ENCODE assay signal across 12 cellular contexts in genomic region chr16:57648125-57648524, GRCh38. TPM values are rescaled to one million over a fixed set of nuclear protein-coding genes. Genes with fewer than 3 reads are reported as not detected.
DNase-seq lines count a peak whose midpoint lies in the region; ATAC-seq and TF ChIP-seq lines count a peak whose summit lies in the region.
"Had no signal": no experiment of that assay in that cellular context is flagged by ENCODE, and none has a peak within 500 bp of the region (broad histone marks: within the 10 kb centered on the region; RNA-seq: fewer than 3 reads in every experiment).

No MANE protein-coding gene starts in this region.

- ATAC-seq in HG03175 (IDR thresholded peaks at IDR 0.05; ENCODE audit: unreplicated experiment) (peak; percentile 42), HG03439 (IDR thresholded peaks at IDR 0.05; ENCODE audit: unreplicated experiment) (no peak), HG02870 (IDR thresholded peaks at IDR 0.05; ENCODE audit: unreplicated experiment) (no peak)
- no peak for ATAC-seq in activated naive CD8-positive, alpha-beta T cell treated with anti-CD3 and anti-CD28 coated beads, Interleukin-2, amount 10 ng/mL, durations not matched to agents 7 days and 5 days (ENCODE audit: low read depth)
- ATAC-seq in naive thymus-derived CD4-positive, alpha-beta T cell, result no peak

- H3K4me1 ChIP-seq in naive thymus-derived CD4-positive, alpha-beta T cell (ENCODE audit: control insufficient read depth in 2 of 2, insufficient read depth in 2 of 2, low read length in 2 of 2), result peaks cover 0 to 29% of the 10 kb centered on the region in 2 donors
- peaks cover 10% of the 10 kb centered on the region; the same call in 1 of the 2 replicates for H3K4me1 ChIP-seq in Caco-2
- H3K4me1 ChIP-seq: pancreas had no signal

- H3K4me3 ChIP-seq in naive thymus-derived CD4-positive, alpha-beta T cell (ENCODE audit: low read length), result no peak overlapping the region
- no peak overlapping the region for H3K4me3 ChIP-seq in Caco-2 (ENCODE audit: low read depth, low read length)
- H3K4me3 ChIP-seq: pancreas had no signal

- POLR2A ChIA-PET in activated naive CD8-positive, alpha-beta T cell treated with anti-CD3 and anti-CD28 coated beads, Interleukin-2, amount 10 ng/mL, durations not matched to agents 7 days and 5 days (lab: Charles Lee), result interaction anchor here (0.8 to 5.5 kb wide), 10 partner anchors 10 to 109 kb away, joined by 3 to 48 read pairs (median 8); no protein-coding TSS in a partner anchor
- POLR2A ChIA-PET in naive thymus-derived CD4-positive, alpha-beta T cell (lab: Charles Lee), result no interaction called here
- POLR2A ChIA-PET in Caco-2 (lab: Charles Lee), result interaction anchor here (0.6 kb wide), 1 partner anchor 39 kb away, joined by 3 read pairs; no protein-coding TSS in a partner anchor

- no peaks in the 10 kb centered on the region for H3K36me3 Mint-ChIP-seq in activated naive CD8-positive, alpha-beta T cell treated with anti-CD3 and anti-CD28 coated beads, Interleukin-2, amount 10 ng/mL, durations not matched to agents 7 days and 5 days
- H3K36me3 Mint-ChIP-seq in naive thymus-derived CD4-positive, alpha-beta T cell, result no peaks in the 10 kb centered on the region
- H3K36me3 Mint-ChIP-seq in mesothelial cell of epicardium, result no peaks in the 10 kb centered on the region
- peaks cover 21% of the 10 kb centered on the region for H3K36me3 Mint-ChIP-seq in Caco-2 (ENCODE audit: insufficient read depth, unreplicated experiment)

- H3K9me3 ChIP-seq in naive thymus-derived CD4-positive, alpha-beta T cell (ENCODE audit: control insufficient read depth in 2 of 3, low read length in 3 of 3), result no peaks in the 10 kb centered on the region
- H3K9me3 ChIP-seq in Caco-2, result no peaks in the 10 kb centered on the region
- H3K9me3 ChIP-seq: pancreas, SK-N-SH had no signal

- H3K27ac Mint-ChIP-seq in activated naive CD8-positive, alpha-beta T cell treated with anti-CD3 and anti-CD28 coated beads, Interleukin-2, amount 10 ng/mL, durations not matched to agents 7 days and 5 days, result peak overlapping the region; percentile 87
- H3K27ac Mint-ChIP-seq in naive thymus-derived CD4-positive, alpha-beta T cell, result peak overlapping the region in 5 of 9 donors; percentile 16 to 83 (median 60)
- no peak overlapping the region for H3K27ac Mint-ChIP-seq in mesothelial cell of epicardium
- H3K27ac Mint-ChIP-seq in Caco-2 (ENCODE audit: unreplicated experiment), result no peak overlapping the region

- H3K27me3 Mint-ChIP-seq in activated naive CD8-positive, alpha-beta T cell treated with anti-CD3 and anti-CD28 coated beads, Interleukin-2, amount 10 ng/mL, durations not matched to agents 7 days and 5 days, result no peaks in the 10 kb centered on the region
- H3K27me3 Mint-ChIP-seq in naive thymus-derived CD4-positive, alpha-beta T cell, result no peaks in the 10 kb centered on the region
- H3K27me3 Mint-ChIP-seq in mesothelial cell of epicardium (ENCODE audit: low read depth) (no peaks in the 10 kb centered on the region), Caco-2 (ENCODE audit: insufficient read depth, unreplicated experiment) (no peaks in the 10 kb centered on the region)

- DNase-seq in CD1c-positive myeloid dendritic cell (ENCODE audit: extremely low spot score) (peak; percentile 77), mesothelial cell of epicardium (ENCODE audit: low spot score in 2 of 2, unreplicated experiment in 2 of 2) (no peak), Caco-2 (no peak)
- no peak for DNase-seq in activated naive CD8-positive, alpha-beta T cell treated with anti-CD3 and anti-CD28 coated beads, Interleukin-2, amount 10 ng/mL, durations not matched to agents 7 days and 5 days
- DNase-seq in naive thymus-derived CD4-positive, alpha-beta T cell, result no peak
- DNase-seq: NCI-H2081, pancreas, SK-N-SH had no signal

- intact Hi-C loops in naive thymus-derived CD4-positive, alpha-beta T cell (cut with micrococcal nuclease), result loop anchor here (2.0 kb wide), 1 partner anchor 47 kb away; no protein-coding TSS in a partner anchor
- intact Hi-C loops in Caco-2 (cut with micrococcal nuclease; ENCODE audit: unreplicated experiment), result loop anchor here (5.0 kb wide), 1 partner anchor 89 kb away; the partner anchor contains the start of gene KATNB1

- H3K4me3 Mint-ChIP-seq in activated naive CD8-positive, alpha-beta T cell treated with anti-CD3 and anti-CD28 coated beads, Interleukin-2, amount 10 ng/mL, durations not matched to agents 7 days and 5 days, result peak overlapping the region; percentile 49
- H3K4me3 Mint-ChIP-seq in naive thymus-derived CD4-positive, alpha-beta T cell, result peak overlapping the region in 2 of 10 donors; percentile 39 to 70
- H3K4me3 Mint-ChIP-seq in mesothelial cell of epicardium, result no peak overlapping the region
- no peak overlapping the region for H3K4me3 Mint-ChIP-seq in Caco-2 (ENCODE audit: unreplicated experiment)

- no peaks in the 10 kb centered on the region for H3K36me3 ChIP-seq in naive thymus-derived CD4-positive, alpha-beta T cell (ENCODE audit: control insufficient read depth in 2 of 3, insufficient read depth in 3 of 3, low read length in 3 of 3)
- H3K36me3 ChIP-seq in Caco-2 (ENCODE audit: control insufficient read depth, insufficient read depth, low read length), result peaks cover 18% of the 10 kb centered on the region

- H3K27me3 ChIP-seq in naive thymus-derived CD4-positive, alpha-beta T cell (ENCODE audit: control insufficient read depth in 2 of 2, insufficient read depth in 2 of 2, low read length in 2 of 2), result no peaks in the 10 kb centered on the region
- no peaks in the 10 kb centered on the region for H3K27me3 ChIP-seq in Caco-2 (replicated peaks; ENCODE audit: control insufficient read depth, insufficient read depth, low read length)
- H3K27me3 ChIP-seq: pancreas had no signal

- TF ChIP-seq CTCF in mesothelial cell of epicardium (IDR thresholded peaks at IDR 0.05; ENCODE audit: unreplicated experiment) (no peak), Caco-2 (IDR thresholded peaks at IDR 0.05; ENCODE audit: insufficient read depth in 1 of 2, low read depth in 1 of 2, low read length in 1 of 2, severe bottlenecking in 1 of 2, unreplicated experiment in 1 of 2) (no peak)

- CTCF ChIA-PET in naive thymus-derived CD4-positive, alpha-beta T cell (lab: Charles Lee), result interaction anchor here (0.9 to 5.2 kb wide), 10 partner anchors 8 to 980 kb away, joined by 3 to 53 read pairs (median 4); no protein-coding TSS in a partner anchor
- CTCF ChIA-PET in Caco-2 (lab: Charles Lee), result interaction anchor here (1.0 to 3.6 kb wide), 6 partner anchors 43 to 87 kb away, joined by 3 to 24 read pairs (median 6); partner anchors contain the start of gene KATNB1

- H3K4me1 Mint-ChIP-seq in activated naive CD8-positive, alpha-beta T cell treated with anti-CD3 and anti-CD28 coated beads, Interleukin-2, amount 10 ng/mL, durations not matched to agents 7 days and 5 days, result peaks cover 40% of the 10 kb centered on the region
- H3K4me1 Mint-ChIP-seq in naive thymus-derived CD4-positive, alpha-beta T cell, result peaks cover 6 to 36% (median 15%) of the 10 kb centered on the region in 7 donors
- H3K4me1 Mint-ChIP-seq in mesothelial cell of epicardium (peaks cover 19% of the 10 kb centered on the region), Caco-2 (ENCODE audit: low read depth, unreplicated experiment) (peaks cover 14% of the 10 kb centered on the region)

- H3K27ac ChIP-seq in naive thymus-derived CD4-positive, alpha-beta T cell (ENCODE audit: low read depth, low read length), result no peak overlapping the region
- H3K27ac ChIP-seq: HL-60 had no signal

- H3K9me3 Mint-ChIP-seq in activated naive CD8-positive, alpha-beta T cell treated with anti-CD3 and anti-CD28 coated beads, Interleukin-2, amount 10 ng/mL, durations not matched to agents 7 days and 5 days, result no peaks in the 10 kb centered on the region
- peaks cover 0 to 1% (median 0%) of the 10 kb centered on the region in 11 donors for H3K9me3 Mint-ChIP-seq in naive thymus-derived CD4-positive, alpha-beta T cell
- H3K9me3 Mint-ChIP-seq in mesothelial cell of epicardium (no peaks in the 10 kb centered on the region), Caco-2 (ENCODE audit: unreplicated experiment) (no peaks in the 10 kb centered on the region)

- no TSS peak for BruUV-seq in Caco-2 (replicated peaks; lab: Mats Ljungman, UMichigan)

RNA-seq across cellular contexts. Expression of gene ADGRG1, which starts 19.7 kb away (rescaled TPM):
- 1 to 10 TPM; 4.3 to 5.6 TPM for total RNA-seq in activated naive CD8-positive, alpha-beta T cell treated with anti-CD3 and anti-CD28 coated beads, Interleukin-2, amount 10 ng/mL, durations not matched to agents 7 days and 5 days
- 10 to 100 TPM in 2 of 5 experiments, 1 to 10 TPM in 2, under 1 TPM in 1; 0.67 to 96.0 (median 5.0) TPM for total RNA-seq in naive thymus-derived CD4-positive, alpha-beta T cell
- polyA plus RNA-seq in naive thymus-derived CD4-positive, alpha-beta T cell, result under 1 TPM; 0.07 to 0.67 TPM
- total RNA-seq in mesothelial cell of epicardium (65.8 to 67.1 TPM (median 66.9 TPM) in 3 replicates), Caco-2 (2022) (153 and 195 TPM in 2 replicates)

RNA-seq across cellular contexts. Expression of gene ADGRG3, which starts 20.0 kb away (rescaled TPM):
- not detected for total RNA-seq in activated naive CD8-positive, alpha-beta T cell treated with anti-CD3 and anti-CD28 coated beads, Interleukin-2, amount 10 ng/mL, durations not matched to agents 7 days and 5 days
- 10 to 100 TPM in 1 of 5 experiments, 1 to 10 TPM in 1, not detected in 3; 4.9 to 14.1 TPM for total RNA-seq in naive thymus-derived CD4-positive, alpha-beta T cell
- not detected for polyA plus RNA-seq in naive thymus-derived CD4-positive, alpha-beta T cell
- total RNA-seq in mesothelial cell of epicardium (0.38 TPM in 1 of 3 replicates, not detected in the others), Caco-2 (2022) (0.25 TPM in 1 of 2 replicates, not detected in the other)
- polyA plus RNA-seq: SK-N-SH had no signal

RNA-seq across cellular contexts. Expression of gene DRC7, which starts 46.5 kb away (rescaled TPM):
- total RNA-seq in activated naive CD8-positive, alpha-beta T cell treated with anti-CD3 and anti-CD28 coated beads, Interleukin-2, amount 10 ng/mL, durations not matched to agents 7 days and 5 days, result under 1 TPM in 1 of 2 experiments, not detected in 1; 0.17 TPM
- total RNA-seq in naive thymus-derived CD4-positive, alpha-beta T cell, result not detected
- not detected for polyA plus RNA-seq in naive thymus-derived CD4-positive, alpha-beta T cell
- total RNA-seq in mesothelial cell of epicardium, result 0.43 to 0.47 TPM in 2 of 3 replicates, not detected in the other
- total RNA-seq in Caco-2 (2022), result 1.1 and 1.2 TPM in 2 replicates

Comparison
In these comparisons a context has a peak if more than half of its experiments do, and no peak if none do; other contexts are left out.
1. H3K27ac Mint-ChIP-seq: peak in activated naive CD8-positive, alpha-beta T cell treated with anti-CD3 and anti-CD28 coated beads, Interleukin-2, amount 10 ng/mL, durations not matched to agents 7 days and 5 days (single experiment) and naive thymus-derived CD4-positive, alpha-beta T cell (5 of 9); none in mesothelial cell of epicardium (single experiment) and Caco-2 (single experiment).